Comparison of ENCODE assay signal across 17 cellular contexts in genomic region chr10:114301951-114302710, GRCh38.
DNase-seq lines count a peak whose midpoint lies in the region; ATAC-seq and TF ChIP-seq lines count a peak whose summit lies in the region.
"Had no signal": no experiment of that assay in that cellular context is flagged by ENCODE, and none has a peak within 500 bp of the region (broad histone marks: within the 10 kb centered on the region; RNA-seq: fewer than 3 reads in every experiment).

No MANE protein-coding gene starts in this region.

- no peak overlapping the region for H3K4me3 Mint-ChIP-seq in T-helper 2 cell treated with Interferon-gamma antibody and Interleukin-4, amounts not matched to agents 5 μg/mL and 100 μg/mL, for 36 hours
- H3K4me3 Mint-ChIP-seq: activated T-helper 1 cell treated with anti-CD3 and anti-CD28 coated beads, Interleukin-12 subunit alpha, Interleukin-12 subunit beta, Interleukin-2, Interleukin-4 antibody, amounts not matched to agents 30 ng/mL and 10 ng/mL and 1 ng/mL, durations not matched to agents 14 hours and 24 hours and 36 hours; H9; stimulated activated naive CD8-positive, alpha-beta T cell treated with anti-CD3 and anti-CD28 coated beads, Interleukin-15, Interleukin-2, amounts not matched to agents 100 ng/mL and 50 ng/mL, for 24 hours had no signal

- peaks cover 10% of the 10 kb centered on the region; the same call in 1 of the 2 replicates for H3K27me3 ChIP-seq in GM23248 (replicated peaks; ENCODE audit: insufficient read depth)

- no peaks in the 10 kb centered on the region for H3K27me3 Mint-ChIP-seq in T-helper 2 cell treated with Interferon-gamma antibody and Interleukin-4, amounts not matched to agents 5 μg/mL and 100 μg/mL, for 36 hours (ENCODE audit: low read depth)
- H3K27me3 Mint-ChIP-seq: stimulated activated naive CD8-positive, alpha-beta T cell treated with anti-CD3 and anti-CD28 coated beads, Interleukin-15, Interleukin-2, amounts not matched to agents 100 ng/mL and 50 ng/mL, for 24 hours had no signal

- H3K4me1 ChIP-seq in GM23248 (ENCODE audit: insufficient read depth) = peaks cover 15% of the 10 kb centered on the region

- no peaks in the 10 kb centered on the region for H3K9me2 ChIP-seq in GM23248 (ENCODE audit: insufficient read depth)

- H3K9me3 Mint-ChIP-seq in T-helper 2 cell treated with Interferon-gamma antibody and Interleukin-4, amounts not matched to agents 5 μg/mL and 100 μg/mL, for 36 hours = no peaks in the 10 kb centered on the region
- H3K9me3 Mint-ChIP-seq: activated T-helper 1 cell treated with anti-CD3 and anti-CD28 coated beads, Interleukin-12 subunit alpha, Interleukin-12 subunit beta, Interleukin-2, Interleukin-4 antibody, amounts not matched to agents 30 ng/mL and 10 ng/mL and 1 ng/mL, durations not matched to agents 14 hours and 24 hours and 36 hours; H9; stimulated activated naive CD8-positive, alpha-beta T cell treated with anti-CD3 and anti-CD28 coated beads, Interleukin-15, Interleukin-2, amounts not matched to agents 100 ng/mL and 50 ng/mL, for 24 hours had no signal

- H3K4me3 ChIP-seq in GM23248 (no peak overlapping the region), retinal pigment epithelial cell (ENCODE audit: low read length) (no peak overlapping the region)

- no peak for TF ChIP-seq CTCF in retinal pigment epithelial cell (conservative IDR thresholded peaks at IDR 0.05; ENCODE audit: low read depth, low read length)

- no peak overlapping the region for H3K4me2 ChIP-seq in GM23248 (ENCODE audit: unreplicated experiment)

- no peak overlapping the region for H3K9ac ChIP-seq in GM23248

- no peaks in the 10 kb centered on the region for H3K36me3 ChIP-seq in GM23248 (ENCODE audit: low read depth)

- H3K36me3 Mint-ChIP-seq in T-helper 2 cell treated with Interferon-gamma antibody and Interleukin-4, amounts not matched to agents 5 μg/mL and 100 μg/mL, for 36 hours (ENCODE audit: low read depth) = no peaks in the 10 kb centered on the region

- peaks cover 10% of the 10 kb centered on the region for H3K4me1 Mint-ChIP-seq in T-helper 2 cell treated with Interferon-gamma antibody and Interleukin-4, amounts not matched to agents 5 μg/mL and 100 μg/mL, for 36 hours (ENCODE audit: low read depth)

- intact Hi-C loops in left ventricle myocardium superior (cut with micrococcal nuclease) = loop anchor here (10.0 kb wide), 1 partner anchor 133 kb away; no protein-coding TSS in a partner anchor

- H3K27ac Mint-ChIP-seq in T-helper 2 cell treated with Interferon-gamma antibody and Interleukin-4, amounts not matched to agents 5 μg/mL and 100 μg/mL, for 36 hours = no peak overlapping the region
- H3K27ac Mint-ChIP-seq: activated T-helper 1 cell treated with anti-CD3 and anti-CD28 coated beads, Interleukin-12 subunit alpha, Interleukin-12 subunit beta, Interleukin-2, Interleukin-4 antibody, amounts not matched to agents 30 ng/mL and 10 ng/mL and 1 ng/mL, durations not matched to agents 14 hours and 24 hours and 36 hours; H9; stimulated activated naive CD8-positive, alpha-beta T cell treated with anti-CD3 and anti-CD28 coated beads, Interleukin-15, Interleukin-2, amounts not matched to agents 100 ng/mL and 50 ng/mL, for 24 hours had no signal

- H4K20me1 ChIP-seq in GM23248 (ENCODE audit: insufficient read depth) = no peaks in the 10 kb centered on the region

- peak; percentile 17 for DNase-seq in GM23248
- DNase-seq in astrocyte of the hippocampus (ENCODE audit: low read depth, low spot score) = peak; percentile 32
- peak; percentile 53 for DNase-seq in left ventricle myocardium superior
- peak; percentile 13 for DNase-seq in retinal pigment epithelial cell (ENCODE audit: low read depth)
- DNase-seq in T-helper 2 cell treated with Interferon-gamma antibody and Interleukin-4, amounts not matched to agents 5 μg/mL and 100 μg/mL, for 36 hours (ENCODE audit: low spot score) = no peak
- DNase-seq in iPS-NIHi7 (ENCODE audit: extremely low spot score) = no peak
- no peak for DNase-seq in NCI-H82 (lab: John Stamatoyannopoulos, UW)
- DNase-seq: activated CD4-positive, CD25-positive, alpha-beta regulatory T cell; effector memory CD4-positive, alpha-beta T cell; hippocampal formation; MV-4-11; NCI-H1930; NCI-H524 had no signal

- in situ Hi-C loops in GM23248 (cut with MboI) = no loop called here

- H3F3A ChIP-seq in GM23248 (ENCODE audit: insufficient read depth) = peaks cover 6% of the 10 kb centered on the region; the same call in 1 of the 2 replicates

- no peaks in the 10 kb centered on the region for H3K9me3 ChIP-seq in GM23248 (ENCODE audit: low read depth)

- no peak overlapping the region for H2AFZ ChIP-seq in GM23248

- no peak overlapping the region for H3K27ac ChIP-seq in GM23248

- no peaks in the 10 kb centered on the region for H3K79me2 ChIP-seq in GM23248 (ENCODE audit: insufficient read depth)

- 42 to 47% methylated on average over 11 to 14 of the region's 14 CpGs for WGBS in GM23248 (ENCODE audit: low coverage in 1 of 2, low lambda C conversion rate in 2 of 2, missing lambda C conversion rate in 2 of 2), 2 experiments

- no peak for ATAC-seq in left ventricle myocardium superior
- no peak for ATAC-seq in activated CD4-positive, CD25-positive, alpha-beta regulatory T cell treated with anti-CD3 and anti-CD28 coated beads, Interleukin-2, amount 50 U/mL, for 24 hours

Comparison
In these comparisons a context has a peak if more than half of its experiments do, and no peak if none do; other contexts are left out.
1. DNase-seq: peak in GM23248 (single experiment), astrocyte of the hippocampus (single experiment), left ventricle myocardium superior (single experiment) and retinal pigment epithelial cell (single experiment); none in T-helper 2 cell treated with Interferon-gamma antibody and Interleukin-4, amounts not matched to agents 5 μg/mL and 100 μg/mL, for 36 hours (single experiment), iPS-NIHi7 (single experiment) and NCI-H82 (single experiment).